ENCODE assay signal across 8 cellular contexts in the genomic region with DNA sequence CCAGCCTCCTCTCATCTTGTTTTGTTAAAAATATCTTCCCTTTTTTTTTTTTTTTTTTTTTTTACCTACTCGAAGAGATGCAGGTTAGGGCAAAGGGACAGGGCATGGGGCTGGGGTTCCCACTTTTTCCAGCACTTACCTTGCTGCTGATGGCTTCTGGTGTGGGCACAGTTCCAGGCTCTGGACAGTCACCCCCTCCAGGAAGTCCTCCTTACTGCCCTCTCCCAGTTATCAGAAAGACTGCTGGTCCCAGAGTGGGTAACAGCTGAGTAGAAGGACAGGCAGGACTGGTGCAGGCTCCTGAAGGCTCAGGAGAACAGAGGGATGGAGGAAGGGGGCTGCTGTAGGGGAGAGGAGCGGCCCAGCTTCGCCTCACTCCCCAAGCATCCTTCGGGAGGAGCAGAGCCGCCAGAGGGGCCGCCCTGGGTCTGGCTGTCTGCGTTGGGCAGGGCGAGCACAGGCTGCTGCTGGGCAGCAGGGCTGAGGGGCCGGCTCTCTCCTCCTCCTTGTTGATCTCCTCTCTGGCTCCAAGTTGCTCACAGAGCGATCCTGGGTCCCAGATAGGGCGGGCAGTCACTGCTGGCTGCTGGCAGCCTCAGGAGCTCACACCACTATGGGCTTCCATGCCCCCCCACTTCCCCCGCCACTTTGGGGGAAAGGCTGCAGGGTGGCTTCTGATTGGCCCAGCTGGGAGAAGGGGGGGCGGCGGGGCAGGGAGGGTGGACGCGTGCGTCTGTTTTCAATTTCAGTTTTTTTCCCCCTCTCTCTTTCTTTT. TPM values are rescaled to one million over a fixed set of nuclear protein-coding genes. Genes with fewer than 3 reads are reported as not detected.
DNase-seq lines count a peak whose midpoint lies in the region; ATAC-seq and TF ChIP-seq lines count a peak whose summit lies in the region.

A gene (minus strand): TSS at position 588 of the 775 bp plus-strand sequence. CDS start 18,798 bp downstream, outside the sequence.

- peak within 1 kb of the TSS; percentile 88 to 94 for H3K27ac ChIP-seq in thoracic aorta

- peak within 1 kb of the TSS; percentile 84 for H3K27ac Mint-ChIP-seq in activated T-helper 17 cell treated with anti-CD3 and anti-CD28 coated beads, Interleukin-2, amount 50 U/mL, for 72 hours
- peak within 1 kb of the TSS; percentile 96 for H3K27ac Mint-ChIP-seq in nephron progenitor cell

- DNase-seq in NCI-H82 (lab: John Stamatoyannopoulos, UW) (peak; percentile 63), NCI-H82 treated with DMSO at 0.1 percent for 48 hours (lab: John Stamatoyannopoulos, UW; ENCODE audit: unreplicated experiment) (no peak), LHCN-M2 (ENCODE audit: low read depth) (peak; percentile 77), foreskin fibroblast (peak; percentile 94 to 98), nephron progenitor cell (peak; percentile 77), thoracic aorta (ENCODE audit: low spot score) (peak; percentile 84), AML-193 (lab: John Stamatoyannopoulos, UW) (no peak)

- H3K27me3 Mint-ChIP-seq in activated T-helper 17 cell treated with anti-CD3 and anti-CD28 coated beads, Interleukin-2, amount 50 U/mL, for 72 hours = peaks cover 22% of the 10 kb centered on the region
- H3K27me3 Mint-ChIP-seq in nephron progenitor cell (ENCODE audit: low read depth, poor library complexity) = no peaks in the 10 kb centered on the region

- peak; percentile 21 for ATAC-seq in activated T-helper 17 cell treated with anti-CD3 and anti-CD28 coated beads, Interleukin-2, amount 50 U/mL, for 72 hours (replicated peaks)
- ATAC-seq in thoracic aorta (ENCODE audit: insufficient number of reproducible peaks, low FRiP score, low read depth) = peak; percentile 85

- no peaks in the 10 kb centered on the region for H3K9me3 Mint-ChIP-seq in activated T-helper 17 cell treated with anti-CD3 and anti-CD28 coated beads, Interleukin-2, amount 50 U/mL, for 72 hours
- no peaks in the 10 kb centered on the region for H3K9me3 Mint-ChIP-seq in nephron progenitor cell

- peak within 1 kb of the TSS; percentile 75 for H3K4me3 Mint-ChIP-seq in activated T-helper 17 cell treated with anti-CD3 and anti-CD28 coated beads, Interleukin-2, amount 50 U/mL, for 72 hours
- peak within 1 kb of the TSS; percentile 86 for H3K4me3 Mint-ChIP-seq in nephron progenitor cell

- H3K4me1 ChIP-seq in thoracic aorta (ENCODE audit: control insufficient read depth in 1 of 2, low read depth in 2 of 2) = peaks cover 40 to 74% of the 10 kb centered on the region in 2 donors

- H3K9me3 ChIP-seq in thoracic aorta = no peaks in the 10 kb centered on the region

- H3K27me3 ChIP-seq in thoracic aorta (replicated peaks; ENCODE audit: insufficient read depth) = no peaks in the 10 kb centered on the region

- H3K4me3 ChIP-seq in foreskin fibroblast (ENCODE audit: low read depth in 1 of 2, low read length in 2 of 2) (peak within 1 kb of the TSS; percentile 94 to 99), thoracic aorta (peak within 1 kb of the TSS; percentile 79)

- peaks cover 9% of the 10 kb centered on the region for H3K36me3 ChIP-seq in thoracic aorta

- H3K4me1 Mint-ChIP-seq in activated T-helper 17 cell treated with anti-CD3 and anti-CD28 coated beads, Interleukin-2, amount 50 U/mL, for 72 hours = peaks cover 6% of the 10 kb centered on the region
- peaks cover 90% of the 10 kb centered on the region for H3K4me1 Mint-ChIP-seq in nephron progenitor cell

- TF ChIP-seq CTCF in foreskin fibroblast (IDR thresholded peaks at IDR 0.05; ENCODE audit: low read depth, low read length) = no peak
- no peak for TF ChIP-seq CTCF in nephron progenitor cell (IDR thresholded peaks at IDR 0.05)
- TF ChIP-seq CTCF in thoracic aorta (IDR thresholded peaks at IDR 0.05) = no peak

- no peaks in the 10 kb centered on the region for H3K36me3 Mint-ChIP-seq in activated T-helper 17 cell treated with anti-CD3 and anti-CD28 coated beads, Interleukin-2, amount 50 U/mL, for 72 hours (ENCODE audit: low read depth)
- peaks cover 3% of the 10 kb centered on the region for H3K36me3 Mint-ChIP-seq in nephron progenitor cell (ENCODE audit: low read depth)

RNA-seq across cellular contexts. Expression of the gene that starts here (rescaled TPM):
- total RNA-seq in LHCN-M2 (2014; rRNA removed) = 7.9 and 8.7 TPM in 2 replicates
- 27.1 TPM for polyA plus RNA-seq in LHCN-M2 (2012)
- total RNA-seq in activated T-helper 17 cell treated with anti-CD3 and anti-CD28 coated beads, Interleukin-2, amount 50 U/mL, for 72 hours = under 1 TPM; 0.26 to 0.76 TPM
- 100 to 1,000 TPM; 362 to 421 TPM for total RNA-seq in thoracic aorta

Comparison
In these comparisons a context has a peak if more than half of its experiments do, and no peak if none do; other contexts are left out.
1. RNA of the gene that starts here (total RNA-seq): 362 to 421 TPM in thoracic aorta; 7.9 to 8.7 TPM in LHCN-M2 and 0.26 to 0.76 TPM in activated T-helper 17 cell treated with anti-CD3 and anti-CD28 coated beads, Interleukin-2, amount 50 U/mL, for 72 hours; every median in the first group is over 10 times any median in the second.
2. DNase-seq: peak in NCI-H82 (single experiment), LHCN-M2 (single experiment), foreskin fibroblast (2 of 2), nephron progenitor cell (single experiment) and thoracic aorta (single experiment); none in NCI-H82 treated with DMSO at 0.1 percent for 48 hours (single experiment) and AML-193 (0 of 2).
3. Peak in ATAC-seq in activated T-helper 17 cell treated with anti-CD3 and anti-CD28 coated beads, Interleukin-2, amount 50 U/mL, for 72 hours; RNA of the gene not detected or under 1 TPM.